ENCODE assay signal across 1 cellular context in the genomic region with DNA sequence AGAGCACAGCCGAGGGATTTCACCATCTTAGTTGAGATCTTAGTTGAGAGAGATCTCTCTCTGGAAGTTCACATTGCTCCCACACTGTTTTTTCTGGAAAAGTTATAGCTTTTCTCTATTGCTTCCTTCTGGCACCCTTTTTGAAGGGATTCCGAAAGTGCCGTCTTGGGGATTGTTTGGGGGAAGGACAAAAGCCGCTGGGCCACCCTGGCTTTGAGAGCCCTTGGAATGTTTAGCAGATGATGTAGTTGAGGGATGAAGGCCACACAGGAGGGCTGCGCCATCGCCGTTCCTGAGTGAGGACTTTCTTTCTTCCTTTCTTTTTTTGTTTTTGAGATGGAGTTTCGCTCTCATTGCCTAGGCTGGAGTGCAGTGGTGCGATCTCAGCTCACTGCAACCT.
TF ChIP-seq lines count a peak whose summit lies in the region.

No MANE protein-coding gene starts in this region.

TF ChIP-seq in HCT116, 20 proteins besides CTCF, POLR2A, EP300 and RAD21 (continued from another document):
- TF ChIP-seq, protein P1, sequence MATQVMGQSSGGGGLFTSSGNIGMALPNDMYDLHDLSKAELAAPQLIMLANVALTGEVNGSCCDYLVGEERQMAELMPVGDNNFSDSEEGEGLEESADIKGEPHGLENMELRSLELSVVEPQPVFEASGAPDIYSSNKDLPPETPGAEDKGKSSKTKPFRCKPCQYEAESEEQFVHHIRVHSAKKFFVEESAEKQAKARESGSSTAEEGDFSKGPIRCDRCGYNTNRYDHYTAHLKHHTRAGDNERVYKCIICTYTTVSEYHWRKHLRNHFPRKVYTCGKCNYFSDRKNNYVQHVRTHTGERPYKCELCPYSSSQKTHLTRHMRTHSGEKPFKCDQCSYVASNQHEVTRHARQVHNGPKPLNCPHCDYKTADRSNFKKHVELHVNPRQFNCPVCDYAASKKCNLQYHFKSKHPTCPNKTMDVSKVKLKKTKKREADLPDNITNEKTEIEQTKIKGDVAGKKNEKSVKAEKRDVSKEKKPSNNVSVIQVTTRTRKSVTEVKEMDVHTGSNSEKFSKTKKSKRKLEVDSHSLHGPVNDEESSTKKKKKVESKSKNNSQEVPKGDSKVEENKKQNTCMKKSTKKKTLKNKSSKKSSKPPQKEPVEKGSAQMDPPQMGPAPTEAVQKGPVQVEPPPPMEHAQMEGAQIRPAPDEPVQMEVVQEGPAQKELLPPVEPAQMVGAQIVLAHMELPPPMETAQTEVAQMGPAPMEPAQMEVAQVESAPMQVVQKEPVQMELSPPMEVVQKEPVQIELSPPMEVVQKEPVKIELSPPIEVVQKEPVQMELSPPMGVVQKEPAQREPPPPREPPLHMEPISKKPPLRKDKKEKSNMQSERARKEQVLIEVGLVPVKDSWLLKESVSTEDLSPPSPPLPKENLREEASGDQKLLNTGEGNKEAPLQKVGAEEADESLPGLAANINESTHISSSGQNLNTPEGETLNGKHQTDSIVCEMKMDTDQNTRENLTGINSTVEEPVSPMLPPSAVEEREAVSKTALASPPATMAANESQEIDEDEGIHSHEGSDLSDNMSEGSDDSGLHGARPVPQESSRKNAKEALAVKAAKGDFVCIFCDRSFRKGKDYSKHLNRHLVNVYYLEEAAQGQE (IDR thresholded peaks at IDR 0.05; ENCODE audit: low read depth) = no peak
- TF ChIP-seq JUND (IDR thresholded peaks at IDR 0.05) (no peak), ZFX (IDR thresholded peaks at IDR 0.05) (no peak), EGR1 (IDR thresholded peaks at IDR 0.05; ENCODE audit: low read depth) (no peak), ELF1 (IDR thresholded peaks at IDR 0.05; ENCODE audit: borderline replicate concordance, low read depth) (no peak), EZH2phosphoT487 (IDR thresholded peaks at IDR 0.05; ENCODE audit: borderline replicate concordance) (no peak)
- TF ChIP-seq, protein P2, sequence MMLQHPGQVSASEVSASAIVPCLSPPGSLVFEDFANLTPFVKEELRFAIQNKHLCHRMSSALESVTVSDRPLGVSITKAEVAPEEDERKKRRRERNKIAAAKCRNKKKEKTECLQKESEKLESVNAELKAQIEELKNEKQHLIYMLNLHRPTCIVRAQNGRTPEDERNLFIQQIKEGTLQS (IDR thresholded peaks at IDR 0.05) = no peak
